In genomic region chr4:55184600-55185523, GRCh38 we compare ENCODE assay signal across 8 cellular contexts. TPM values are rescaled to one million over a fixed set of nuclear protein-coding genes. Genes with fewer than 3 reads are reported as not detected.
DNase-seq lines count a peak whose midpoint lies in the region; ATAC-seq and TF ChIP-seq lines count a peak whose summit lies in the region.

No MANE protein-coding gene starts in this region.

- H3K9me3 Mint-ChIP-seq in Caco-2 (ENCODE audit: unreplicated experiment): no peaks in the 10 kb centered on the region
- H3K9me3 Mint-ChIP-seq in natural killer cell treated with Interleukin-12 subunit alpha and Interleukin-12 subunit beta and Interleukin-15 and Interleukin-18, amount 100 ng/mL, for 72 hours: peaks cover 4% of the 10 kb centered on the region

- H3K27me3 Mint-ChIP-seq in Caco-2 (ENCODE audit: insufficient read depth, unreplicated experiment): no peaks in the 10 kb centered on the region
- peaks cover 0 to 14% of the 10 kb centered on the region in 2 donors for H3K27me3 Mint-ChIP-seq in natural killer cell treated with Interleukin-12 subunit alpha and Interleukin-12 subunit beta and Interleukin-15 and Interleukin-18, amount 100 ng/mL, for 72 hours

- no peak overlapping the region for H3K27ac Mint-ChIP-seq in Caco-2 (ENCODE audit: unreplicated experiment)
- H3K27ac Mint-ChIP-seq in natural killer cell treated with Interleukin-12 subunit alpha and Interleukin-12 subunit beta and Interleukin-15 and Interleukin-18, amount 100 ng/mL, for 72 hours: no peak overlapping the region

- H3K79me2 ChIP-seq in OCI-LY7 (ENCODE audit: insufficient read depth, low read depth, low read length): no peaks in the 10 kb centered on the region

- H2AFZ ChIP-seq in OCI-LY7 (ENCODE audit: low read length): peak overlapping the region; percentile 15; the same call in 1 of the 2 replicates

- H3K4me3 ChIP-seq in Caco-2 (ENCODE audit: low read depth, low read length) (no peak overlapping the region), OCI-LY7 (ENCODE audit: low read depth, low read length, poor library complexity, severe bottlenecking) (no peak overlapping the region)

- TF ChIP-seq CTCF in Caco-2 (IDR thresholded peaks at IDR 0.05; ENCODE audit: insufficient read depth in 1 of 2, low read depth in 1 of 2, low read length in 1 of 2, severe bottlenecking in 1 of 2, unreplicated experiment in 1 of 2) (peak; percentile 40 to 59), OCI-LY7 (conservative IDR thresholded peaks at IDR 0.05; ENCODE audit: low read length) (peak; percentile 82), omental fat pad (IDR thresholded peaks at IDR 0.05) (no peak)

- intact Hi-C loops in Caco-2 (cut with micrococcal nuclease; ENCODE audit: unreplicated experiment) (loop anchor here (1.0 to 10.0 kb wide), 3 partner anchors 136 to 370 kb away; no protein-coding TSS in a partner anchor), OCI-LY7 (cut with micrococcal nuclease; ENCODE audit: unreplicated experiment) (loop anchor here (2.0 to 10.0 kb wide), 3 partner anchors 140 to 550 kb away; no protein-coding TSS in a partner anchor)

- peak; percentile 30 for ATAC-seq in omental fat pad (ENCODE audit: low FRiP score)
- no peak for ATAC-seq in GM18502 (IDR thresholded peaks at IDR 0.05; ENCODE audit: poor library complexity, unreplicated experiment)
- ATAC-seq in natural killer cell treated with Interleukin-12 subunit alpha and Interleukin-12 subunit beta and Interleukin-15 and Interleukin-18, amount 100 ng/mL, for 72 hours: no peak

- no peaks in the 10 kb centered on the region for H3K4me1 Mint-ChIP-seq in Caco-2 (ENCODE audit: low read depth, unreplicated experiment)
- no peaks in the 10 kb centered on the region for H3K4me1 Mint-ChIP-seq in natural killer cell treated with Interleukin-12 subunit alpha and Interleukin-12 subunit beta and Interleukin-15 and Interleukin-18, amount 100 ng/mL, for 72 hours (ENCODE audit: low read depth in 2 of 2)

- CTCF ChIA-PET in Caco-2 (lab: Charles Lee) (interaction anchor here (0.6 to 1.5 kb wide), 6 partner anchors 16 to 864 kb away, joined by 3 to 9 read pairs (median 3); no protein-coding TSS in a partner anchor), HEK293T (lab: Yijun Ruan, JAX) (interaction anchor here (0.6 to 0.7 kb wide), 2 partner anchors 125 to 1636 kb away, joined by 3 to 4 read pairs; no protein-coding TSS in a partner anchor), OCI-LY7 (lab: Charles Lee; ENCODE audit: unreplicated experiment) (interaction anchor here (0.6 kb wide), 1 partner anchor 813 kb away, joined by 3 read pairs; no protein-coding TSS in a partner anchor)

- no peaks in the 10 kb centered on the region for H3K4me1 ChIP-seq in Caco-2
- no peaks in the 10 kb centered on the region for H3K4me1 ChIP-seq in OCI-LY7 (ENCODE audit: insufficient read depth, low read length, poor library complexity, severe bottlenecking)

- no peaks in the 10 kb centered on the region for H4K20me1 ChIP-seq in OCI-LY7 (ENCODE audit: insufficient read depth, low read length)

- BruUV-seq in Caco-2 (replicated peaks; lab: Mats Ljungman, UMichigan): no TSS peak
- BruUV-seq in OCI-LY7 (replicated peaks; lab: Mats Ljungman, UMichigan): no TSS peak

- H3K27ac ChIP-seq in OCI-LY7 (ENCODE audit: low read depth, low read length, poor library complexity, severe bottlenecking): no peak overlapping the region
- H3K27ac ChIP-seq in epithelial cell of prostate: peak overlapping the region; percentile 84

- POLR2A ChIA-PET in Caco-2 (lab: Charles Lee) (no interaction called here), HEK293T (lab: Yijun Ruan, JAX) (no interaction called here), OCI-LY7 (lab: Charles Lee) (no interaction called here)

- no peaks in the 10 kb centered on the region for H3K9me3 ChIP-seq in Caco-2
- H3K9me3 ChIP-seq in OCI-LY7 (ENCODE audit: low read length): no peaks in the 10 kb centered on the region

- H3K36me3 Mint-ChIP-seq in Caco-2 (ENCODE audit: insufficient read depth, unreplicated experiment): no peaks in the 10 kb centered on the region
- H3K36me3 Mint-ChIP-seq in natural killer cell treated with Interleukin-12 subunit alpha and Interleukin-12 subunit beta and Interleukin-15 and Interleukin-18, amount 100 ng/mL, for 72 hours: no peaks in the 10 kb centered on the region

- DNase-seq in Caco-2 (peak; percentile 43 to 57), HEK293T (ENCODE audit: extremely low spot score) (peak; percentile 16), OCI-LY7 (ENCODE audit: low spot score) (peak; percentile 54), epithelial cell of prostate (ENCODE audit: low read depth, low spot score) (peak; percentile 56), omental fat pad (ENCODE audit: low spot score) (no peak), NOMO-1 treated with dmso at 0.1 percent for 144 hours (lab: John Stamatoyannopoulos, UW; ENCODE audit: unreplicated experiment) (no peak)
- DNase-seq in natural killer cell treated with Interleukin-12 subunit alpha and Interleukin-12 subunit beta and Interleukin-15 and Interleukin-18, amount 100 ng/mL, for 72 hours (ENCODE audit: low spot score): no peak

- no peak overlapping the region for H3K4me2 ChIP-seq in OCI-LY7 (ENCODE audit: low read length)

- no peak overlapping the region for H3K4me3 Mint-ChIP-seq in Caco-2 (ENCODE audit: unreplicated experiment)
- H3K4me3 Mint-ChIP-seq in natural killer cell treated with Interleukin-12 subunit alpha and Interleukin-12 subunit beta and Interleukin-15 and Interleukin-18, amount 100 ng/mL, for 72 hours: no peak overlapping the region

- H3K36me3 ChIP-seq in Caco-2 (ENCODE audit: control insufficient read depth, insufficient read depth, low read length) (no peaks in the 10 kb centered on the region), OCI-LY7 (ENCODE audit: insufficient read depth, low read length) (no peaks in the 10 kb centered on the region)

- H3K9me2 ChIP-seq in OCI-LY7 (ENCODE audit: insufficient read depth, low read length): no peaks in the 10 kb centered on the region

- H3K27me3 ChIP-seq in Caco-2 (replicated peaks; ENCODE audit: control insufficient read depth, insufficient read depth, low read length): no peaks in the 10 kb centered on the region; the same call in 1 of the 2 replicates

TF ChIP-seq in HEK293T, 16 proteins besides CTCF, POLR2A, EP300 and RAD21:
- TF ChIP-seq FOXK2 (IDR thresholded peaks at IDR 0.05) (no peak), BHLHE40 (IDR thresholded peaks at IDR 0.05; ENCODE audit: borderline replicate concordance) (no peak), HDGF (IDR thresholded peaks at IDR 0.05; ENCODE audit: borderline replicate concordance) (no peak), LEF1 (IDR thresholded peaks at IDR 0.05; ENCODE audit: borderline replicate concordance) (no peak), L3MBTL2 (conservative IDR thresholded peaks at IDR 0.05) (no peak), FOXA1 (IDR thresholded peaks at IDR 0.05) (no peak)

RNA-seq across cellular contexts. Expression of gene KDR, which starts 59.5 kb away (rescaled TPM):
- not detected in 2 replicates for total RNA-seq in Caco-2 (2022)
- total RNA-seq in OCI-LY7 (2014; rRNA removed; shearing (Covaris generic)): not detected in 2 replicates
- not detected in 2 replicates for total RNA-seq in OCI-LY7 (2022)
- total RNA-seq in omental fat pad: 100 to 1,000 TPM in 3 of 4 donors, 10 to 100 TPM in 1; 97.4 to 163 (median 152) TPM
- total RNA-seq in natural killer cell treated with Interleukin-12 subunit alpha and Interleukin-12 subunit beta and Interleukin-15 and Interleukin-18, amount 100 ng/mL, for 72 hours: not detected

Comparison
In these comparisons a context has a peak if more than half of its experiments do, and no peak if none do; other contexts are left out.
1. DNase-seq: peak in Caco-2 (2 of 2), HEK293T (single experiment), OCI-LY7 (single experiment) and epithelial cell of prostate (single experiment); none in omental fat pad (single experiment), NOMO-1 treated with dmso at 0.1 percent for 144 hours (single experiment) and natural killer cell treated with Interleukin-12 subunit alpha and Interleukin-12 subunit beta and Interleukin-15 and Interleukin-18, amount 100 ng/mL, for 72 hours (single experiment).
2. CTCF ChIP-seq: peak in Caco-2 (2 of 2) and OCI-LY7 (single experiment); none in omental fat pad (0 of 3).
3. RNA of gene KDR, which starts 59.5 kb away (total RNA-seq): 97.4 to 163 TPM in omental fat pad; not detected in OCI-LY7, not detected in Caco-2 and not detected in natural killer cell treated with Interleukin-12 subunit alpha and Interleukin-12 subunit beta and Interleukin-15 and Interleukin-18, amount 100 ng/mL, for 72 hours; every median in the first group is over 10 times any median in the second.